In genomic region chr11:2587976-2588748, GRCh38 we compare ENCODE assay signal across 14 cellular contexts.
DNase-seq lines count a peak whose midpoint lies in the region; ATAC-seq, FAIRE-seq and TF ChIP-seq lines count a peak whose summit lies in the region.
"Had no signal": no experiment of that assay in that cellular context is flagged by ENCODE, and none has a peak within 500 bp of the region (broad histone marks: within the 10 kb centered on the region; RNA-seq: fewer than 3 reads in every experiment).

No MANE protein-coding gene starts in this region.

- no peaks in the 10 kb centered on the region for H3K36me3 ChIP-seq in psoas muscle (ENCODE audit: insufficient read depth in 1 of 2, low read depth in 1 of 2)
- H3K36me3 ChIP-seq in mesenchymal stem cell (ENCODE audit: control insufficient read depth in 1 of 2, insufficient read depth in 2 of 2, low read depth in 1 of 2, low read length in 2 of 2) = no peaks in the 10 kb centered on the region
- H3K36me3 ChIP-seq: colonic mucosa, lower lobe of right lung, Peyer's patch had no signal

- H3K4me3 ChIP-seq in psoas muscle (no peak overlapping the region), mesenchymal stem cell (ENCODE audit: insufficient read depth in 1 of 2, low read depth in 1 of 2, low read length in 2 of 2) (no peak overlapping the region)
- H3K4me3 ChIP-seq: colonic mucosa, lower lobe of right lung, Peyer's patch had no signal

- H3K4me2 ChIP-seq in mesenchymal stem cell (ENCODE audit: low read length, poor library complexity, severe bottlenecking) = no peak overlapping the region

- H3K4ac ChIP-seq in mesenchymal stem cell (ENCODE audit: low read depth in 1 of 2, low read length in 2 of 2) = no peak overlapping the region

- no peak for FAIRE-seq in GM12891 (lab: Jason Lieb, UNC)

- H2AK5ac ChIP-seq in mesenchymal stem cell (ENCODE audit: low read length, severe bottlenecking) = no peak overlapping the region

- H3K18ac ChIP-seq in mesenchymal stem cell (ENCODE audit: low read depth in 1 of 2, low read length in 2 of 2) = no peak overlapping the region

- H2BK120ac ChIP-seq in mesenchymal stem cell (ENCODE audit: low read depth, low read length) = no peak overlapping the region

- DNase-seq in activated naive CD4-positive, alpha-beta T cell treated with Interleukin-2 at 50 U/mL for 16 hours = peak; percentile 0
- no peak for DNase-seq in activated naive CD4-positive, alpha-beta T cell (lab: John Stamatoyannopoulos, UW)
- DNase-seq in GM12891 (ENCODE audit: insufficient read length, low spot score) (peak; percentile 10), iPS-NIHi11 (ENCODE audit: low spot score) (peak; percentile 12), psoas muscle (peak; percentile 5 to 54), mesenchymal stem cell (no peak), foreskin keratinocyte (no peak), GF-D8 (lab: John Stamatoyannopoulos, UW) (no peak)
- DNase-seq: foreskin melanocyte, NCI-H146, substantia nigra had no signal

- H3K23ac ChIP-seq in mesenchymal stem cell (ENCODE audit: low read length in 2 of 2) = no peak overlapping the region

- no peaks in the 10 kb centered on the region for H3K9me3 ChIP-seq in psoas muscle
- peaks cover 4% of the 10 kb centered on the region for H3K9me3 ChIP-seq in mesenchymal stem cell (ENCODE audit: control insufficient read depth, low read length)
- H3K9me3 ChIP-seq: colonic mucosa, lower lobe of right lung, Peyer's patch had no signal

- H2BK15ac ChIP-seq in mesenchymal stem cell (ENCODE audit: low read depth, poor library complexity, severe bottlenecking) = no peak overlapping the region

- TF ChIP-seq CTCF in psoas muscle (IDR thresholded peaks at IDR 0.05) (no peak), foreskin keratinocyte (conservative IDR thresholded peaks at IDR 0.05) (no peak)

- H2AFZ ChIP-seq in mesenchymal stem cell (ENCODE audit: low read depth, low read length) = no peak overlapping the region

- H4K8ac ChIP-seq in mesenchymal stem cell (ENCODE audit: low read length) = no peak overlapping the region

- no peaks in the 10 kb centered on the region for H3K79me1 ChIP-seq in mesenchymal stem cell (replicated peaks; ENCODE audit: low read length, poor library complexity, severe bottlenecking)

- no peak overlapping the region for H3K14ac ChIP-seq in mesenchymal stem cell (ENCODE audit: low read length in 2 of 2)

- H2BK12ac ChIP-seq in mesenchymal stem cell (ENCODE audit: low read length in 2 of 2) = no peak overlapping the region

- H3K27ac ChIP-seq in psoas muscle (no peak overlapping the region), mesenchymal stem cell (ENCODE audit: low read length, poor library complexity, severe bottlenecking) (no peak overlapping the region), foreskin keratinocyte (no peak overlapping the region)
- H3K27ac ChIP-seq: colonic mucosa, lower lobe of right lung, Peyer's patch had no signal

- no peak overlapping the region for H4K91ac ChIP-seq in mesenchymal stem cell (ENCODE audit: low read length)

- no peaks in the 10 kb centered on the region for H3K4me1 ChIP-seq in psoas muscle
- H3K4me1 ChIP-seq in mesenchymal stem cell (ENCODE audit: control insufficient read depth, insufficient read depth, low read depth, low read length) = peaks cover 16% of the 10 kb centered on the region
- H3K4me1 ChIP-seq in foreskin keratinocyte = no peaks in the 10 kb centered on the region
- H3K4me1 ChIP-seq: colonic mucosa, lower lobe of right lung, Peyer's patch had no signal

- 83 to 85% (median 84%) methylated on average over 23 to 25 of the region's 25 CpGs for WGBS in psoas muscle, 3 donors
- WGBS in mesenchymal stem cell = 88% methylated on average over 23 of the region's 25 CpGs

- intact Hi-C loops in psoas muscle (cut with DNase I) = no loop called here

- TF ChIP-seq POLR2A in GM12891 (IDR thresholded peaks at IDR 0.05; ENCODE audit: low read depth, low read length) = no peak

- no peak for ATAC-seq in psoas muscle
- no peak for ATAC-seq in foreskin keratinocyte
- ATAC-seq: lower lobe of right lung had no signal

- H3K27me3 ChIP-seq in psoas muscle (ENCODE audit: insufficient read depth in 3 of 3, low read length in 2 of 3) (peaks cover 0 to 2% (median 0%) of the 10 kb centered on the region in 3 donors), mesenchymal stem cell (ENCODE audit: control insufficient read depth in 1 of 2, insufficient read depth in 1 of 2, low read length in 2 of 2) (peaks cover 31 to 33% of the 10 kb centered on the region in 2 experiments), foreskin keratinocyte (no peaks in the 10 kb centered on the region)
- H3K27me3 ChIP-seq: colonic mucosa, Peyer's patch had no signal

- H3K9ac ChIP-seq in mesenchymal stem cell (ENCODE audit: low read length) = no peak overlapping the region

- no peak overlapping the region for H2BK5ac ChIP-seq in mesenchymal stem cell (ENCODE audit: low read depth, low read length, poor library complexity, severe bottlenecking)

TF ChIP-seq in GM12891, 5 proteins besides CTCF, POLR2A, EP300 and RAD21:
- TF ChIP-seq POU2F2 (IDR thresholded peaks at IDR 0.05; ENCODE audit: low read depth, low read length) (no peak), PAX5 (IDR thresholded peaks at IDR 0.05; ENCODE audit: insufficient read depth, low read length, severe bottlenecking) (no peak), TAF1 (IDR thresholded peaks at IDR 0.05; ENCODE audit: low read depth, low read length) (no peak), POLR2AphosphoS5 (IDR thresholded peaks at IDR 0.05; ENCODE audit: low read depth, low read length) (no peak), SPI1 (IDR thresholded peaks at IDR 0.05; ENCODE audit: low read depth, low read length) (no peak)
TF ChIP-seq in GM12891: peak in this region for 0.

Comparison
In these comparisons a context has a peak if more than half of its experiments do, and no peak if none do; other contexts are left out.
1. DNase-seq: peak in activated naive CD4-positive, alpha-beta T cell treated with Interleukin-2 at 50 U/mL for 16 hours (single experiment), GM12891 (single experiment), iPS-NIHi11 (single experiment) and psoas muscle (2 of 2); none in activated naive CD4-positive, alpha-beta T cell (0 of 4), mesenchymal stem cell (single experiment), foreskin keratinocyte (0 of 2) and GF-D8 (single experiment).